ENCODE assay signal across 1 cellular context in the genomic region with DNA sequence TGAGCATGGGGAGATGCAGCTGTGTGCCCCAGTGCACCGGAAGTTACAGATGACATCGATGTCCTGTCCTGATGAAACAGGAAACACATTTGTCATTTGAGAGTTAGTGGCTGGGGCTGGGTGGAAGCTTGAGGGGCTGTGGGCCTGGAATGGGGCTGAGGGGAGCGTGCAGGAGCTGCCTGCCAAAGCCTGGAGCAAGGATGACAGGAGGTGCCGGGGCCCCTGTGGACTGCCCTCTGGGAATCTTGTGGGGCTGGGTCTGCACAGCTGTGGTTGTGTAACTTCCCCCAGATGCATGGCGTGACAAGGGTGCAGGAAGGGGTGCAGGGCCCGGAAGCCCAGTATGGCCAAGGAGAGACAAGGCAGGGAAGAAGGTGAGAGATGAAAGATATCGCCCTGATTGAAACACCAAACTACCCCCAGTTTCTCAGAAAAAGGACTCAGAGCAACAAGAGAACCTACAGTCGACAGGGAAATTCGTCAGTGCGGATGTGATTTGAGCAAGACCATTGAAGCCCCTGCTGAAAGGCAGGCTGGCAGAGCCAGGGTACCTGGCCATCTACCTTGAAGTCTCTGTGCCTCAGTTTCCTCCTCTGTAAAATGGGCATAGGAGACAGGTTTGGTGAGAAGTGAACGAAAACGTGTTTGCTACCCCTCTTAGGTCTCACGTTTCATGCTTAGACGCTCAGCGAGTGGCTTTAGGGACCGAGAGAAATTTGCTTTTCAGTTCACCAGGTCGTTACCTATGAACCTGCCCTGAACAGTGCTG.
TF ChIP-seq lines count a peak whose summit lies in the region.

No MANE protein-coding gene starts in this region.

TF ChIP-seq in GM12878, 131 proteins besides CTCF, POLR2A, EP300 and RAD21 (continued from another document):
- TF ChIP-seq, protein P1, sequence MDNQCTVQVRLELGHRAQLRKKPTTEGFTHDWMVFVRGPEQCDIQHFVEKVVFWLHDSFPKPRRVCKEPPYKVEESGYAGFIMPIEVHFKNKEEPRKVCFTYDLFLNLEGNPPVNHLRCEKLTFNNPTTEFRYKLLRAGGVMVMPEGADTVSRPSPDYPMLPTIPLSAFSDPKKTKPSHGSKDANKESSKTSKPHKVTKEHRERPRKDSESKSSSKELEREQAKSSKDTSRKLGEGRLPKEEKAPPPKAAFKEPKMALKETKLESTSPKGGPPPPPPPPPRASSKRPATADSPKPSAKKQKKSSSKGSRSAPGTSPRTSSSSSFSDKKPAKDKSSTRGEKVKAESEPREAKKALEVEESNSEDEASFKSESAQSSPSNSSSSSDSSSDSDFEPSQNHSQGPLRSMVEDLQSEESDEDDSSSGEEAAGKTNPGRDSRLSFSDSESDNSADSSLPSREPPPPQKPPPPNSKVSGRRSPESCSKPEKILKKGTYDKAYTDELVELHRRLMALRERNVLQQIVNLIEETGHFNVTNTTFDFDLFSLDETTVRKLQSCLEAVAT (IDR thresholded peaks at IDR 0.05): no peak
- no peak for TF ChIP-seq SMAD5 (IDR thresholded peaks at IDR 0.05; ENCODE audit: low read depth)
